ENCODE assay signal across 14 cellular contexts in genomic region chr7:93601363-93601762, GRCh38. TPM values are rescaled to one million over a fixed set of nuclear protein-coding genes. Genes with fewer than 3 reads are reported as not detected.
DNase-seq lines count a peak whose midpoint lies in the region; TF ChIP-seq lines count a peak whose summit lies in the region.
"Had no signal": no experiment of that assay in that cellular context is flagged by ENCODE, and none has a peak within 500 bp of the region (broad histone marks: within the 10 kb centered on the region; RNA-seq: fewer than 3 reads in every experiment).

No MANE protein-coding gene starts in this region.

- DNase-seq in NCI-H187 treated with DMSO at 0.1 percent for 48 hours (lab: John Stamatoyannopoulos, UW) (peak; percentile 56), NCI-H187 (lab: John Stamatoyannopoulos, UW) (no peak), NCI-H1694 treated with DMSO at 0.1 percent for 48 hours (lab: John Stamatoyannopoulos, UW) (peak; percentile 20), SK-MEL-5 (ENCODE audit: low read depth, low spot score) (peak; percentile 81), myocyte (ENCODE audit: low read depth) (peak; percentile 58), vagina (ENCODE audit: extremely low spot score in 2 of 2) (no peak), foreskin melanocyte (no peak), activated gamma-delta T cell treated with Interleukin-2 at 50 U/mL for 16 hours (no peak)
- DNase-seq: Calu3, NCI-H1930 had no signal

- TF ChIP-seq CTCF in vagina (IDR thresholded peaks at IDR 0.05) = no peak

- no peak for TF ChIP-seq POLR2A in vagina (IDR thresholded peaks at IDR 0.05)

- no peak overlapping the region for H3K4me3 ChIP-seq in vagina
- H3K4me3 ChIP-seq: A549, esophagus muscularis mucosa had no signal

- in situ Hi-C loops in SK-MEL-5 (cut with HindIII; ENCODE audit: low pct_unique_long_range_greater_than_20kb, low sequenced_read_pairs) = no loop called here

- H3K27me3 ChIP-seq in vagina = no peaks in the 10 kb centered on the region
- H3K27me3 ChIP-seq: esophagus muscularis mucosa had no signal

- no peaks in the 10 kb centered on the region for H3K36me3 ChIP-seq in vagina
- H3K36me3 ChIP-seq: esophagus muscularis mucosa had no signal

- intact Hi-C loops in vagina (cut with DNase I) = no loop called here

- no peaks in the 10 kb centered on the region for H3K4me1 ChIP-seq in vagina
- H3K4me1 ChIP-seq: A549, esophagus muscularis mucosa, parathyroid adenoma had no signal

- no peak overlapping the region for H3K27ac ChIP-seq in vagina
- H3K27ac ChIP-seq: A549, esophagus muscularis mucosa, parathyroid adenoma had no signal

- no peaks in the 10 kb centered on the region for H3K9me3 ChIP-seq in vagina
- H3K9me3 ChIP-seq: A549, esophagus muscularis mucosa had no signal

RNA-seq across cellular contexts. Expression of gene CALCR, which starts 26.8 kb away (rescaled TPM):
- 0.08 TPM in 1 of 2 replicates, not detected in the other for total RNA-seq in SK-MEL-5 (2014; rRNA removed; shearing (Covaris generic))
- polyA plus RNA-seq in SK-MEL-5 (2015; cell fraction: cytosol; rRNA removed) = 0.04 TPM in 1 of 2 replicates, not detected in the other
- polyA plus RNA-seq in SK-MEL-5 (2015; cell fraction: nucleus; rRNA removed) = not detected in 2 replicates
- total RNA-seq in myocyte (not detected in 2 replicates), vagina (not detected)
- polyA plus RNA-seq in myocyte (2012) = not detected
- total RNA-seq: Calu3 had no signal
- polyA plus RNA-seq: urinary bladder had no signal

Comparison
In these comparisons a context has a peak if more than half of its experiments do, and no peak if none do; other contexts are left out.
1. DNase-seq: peak in NCI-H187 treated with DMSO at 0.1 percent for 48 hours (single experiment), NCI-H1694 treated with DMSO at 0.1 percent for 48 hours (single experiment), SK-MEL-5 (single experiment) and myocyte (single experiment); none in NCI-H187 (0 of 2), vagina (0 of 2), foreskin melanocyte (single experiment) and activated gamma-delta T cell treated with Interleukin-2 at 50 U/mL for 16 hours (single experiment).